ENCODE assay signal across 8 cellular contexts in the genomic region with DNA sequence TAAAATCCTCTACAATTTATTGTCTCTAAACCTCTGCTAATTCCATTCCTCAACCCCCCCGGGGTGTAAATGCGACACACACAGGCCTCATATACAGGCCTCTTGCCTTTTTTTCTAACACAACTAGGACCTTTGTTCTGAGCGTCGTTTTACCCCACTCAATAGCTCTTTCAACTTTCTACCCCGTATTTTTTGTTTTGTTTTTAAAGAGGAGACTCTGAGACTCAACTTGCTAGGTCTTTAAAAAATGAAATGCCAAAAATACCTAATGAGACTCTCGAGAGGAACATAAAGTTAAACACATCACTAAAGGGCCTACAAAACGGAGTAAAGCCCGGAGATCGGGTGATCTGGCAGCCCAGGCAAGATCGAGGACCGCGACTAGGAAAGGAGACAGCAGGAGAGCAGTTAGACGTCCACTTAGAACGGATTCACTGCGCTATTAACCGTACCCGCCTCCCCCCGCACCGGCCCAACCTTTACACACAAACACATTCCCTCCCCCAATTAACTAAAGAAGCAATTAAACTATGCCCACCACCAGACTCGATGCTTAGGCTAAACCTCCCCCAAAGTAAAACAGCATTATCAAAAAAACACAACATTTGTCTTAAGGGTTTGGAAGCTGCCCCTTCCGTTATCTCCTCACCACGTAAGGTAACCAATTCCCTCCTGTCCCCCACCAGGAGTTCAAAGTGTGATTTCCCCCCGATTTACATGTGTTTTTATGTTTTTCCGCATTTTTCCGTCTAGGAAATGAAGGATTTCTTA. TPM values are rescaled to one million over a fixed set of nuclear protein-coding genes. Genes with fewer than 3 reads are reported as not detected.
DNase-seq lines count a peak whose midpoint lies in the region; ATAC-seq and TF ChIP-seq lines count a peak whose summit lies in the region.

No MANE protein-coding gene starts in this region.

- TF ChIP-seq CTCF in esophagus squamous epithelium (IDR thresholded peaks at IDR 0.05) (no peak), osteocyte (IDR thresholded peaks at IDR 0.05) (no peak), GM10266 (IDR thresholded peaks at IDR 0.05; ENCODE audit: control insufficient read depth, insufficient read depth, low read depth, missing control alignments) (no peak)

- H3K9ac ChIP-seq in HUES6 (ENCODE audit: low read length) = peak overlapping the region; percentile 73

- no peaks in the 10 kb centered on the region for H3K9me3 Mint-ChIP-seq in osteocyte (ENCODE audit: unreplicated experiment)

- no peak for ATAC-seq in GM19455 (IDR thresholded peaks at IDR 0.05; ENCODE audit: unreplicated experiment)

- H3K27ac ChIP-seq in HUES6 (ENCODE audit: low read depth, low read length) (peak overlapping the region; percentile 63; the same call in 1 of the 2 replicates), esophagus squamous epithelium (peak overlapping the region; percentile 96 to 100 (median 98))

- intact Hi-C loops in esophagus squamous epithelium (cut with DNase I) = no loop called here

- H3K4me3 Mint-ChIP-seq in osteocyte (ENCODE audit: unreplicated experiment) = peak overlapping the region; percentile 99

- no peaks in the 10 kb centered on the region for H3K9me3 ChIP-seq in HUES6 (ENCODE audit: control insufficient read depth, insufficient read depth, low read depth, low read length)
- no peaks in the 10 kb centered on the region for H3K9me3 ChIP-seq in esophagus squamous epithelium

- peaks cover 12% of the 10 kb centered on the region for H3K36me3 ChIP-seq in HUES6 (ENCODE audit: control insufficient read depth, insufficient read depth, low read length)
- peaks cover 0 to 18% (median 0%) of the 10 kb centered on the region in 3 donors for H3K36me3 ChIP-seq in esophagus squamous epithelium

- TF ChIP-seq POLR2A in esophagus squamous epithelium (IDR thresholded peaks at IDR 0.05) = no peak

- peak overlapping the region; percentile 99 for H3K27ac Mint-ChIP-seq in osteocyte (ENCODE audit: unreplicated experiment)

- H3K27me3 Mint-ChIP-seq in osteocyte (ENCODE audit: unreplicated experiment) = no peaks in the 10 kb centered on the region

- H3K36me3 Mint-ChIP-seq in osteocyte (ENCODE audit: unreplicated experiment) = peaks cover 10% of the 10 kb centered on the region

- DNase-seq in AG08396 (ENCODE audit: low spot score) (peak; percentile 19), esophagus squamous epithelium (lab: John Stamatoyannopoulos, UW) (no peak), osteocyte (ENCODE audit: extremely low spot score, unreplicated experiment) (peak; percentile 62), GM10266 (ENCODE audit: extremely low spot score) (no peak), mucosa of gallbladder (ENCODE audit: low spot score) (no peak)
- peak; percentile 20 for DNase-seq in activated CD8-positive, alpha-beta memory T cell treated with anti-CD3 and anti-CD28 coated beads, Interleukin-2, amount 50 U/mL, for 4 hours

- H3K4me1 ChIP-seq in HUES6 (ENCODE audit: control insufficient read depth, insufficient read depth, low read length) (peaks cover 5% of the 10 kb centered on the region; the same call in 1 of the 2 replicates), esophagus squamous epithelium (peaks cover 11 to 51% (median 14%) of the 10 kb centered on the region in 3 donors)

- H3K27me3 ChIP-seq in HUES6 (ENCODE audit: control insufficient read depth, insufficient read depth, low read length) (no peaks in the 10 kb centered on the region), esophagus squamous epithelium (no peaks in the 10 kb centered on the region)

- H3K4me1 Mint-ChIP-seq in osteocyte (ENCODE audit: unreplicated experiment) = peaks cover 54% of the 10 kb centered on the region

- peak overlapping the region; percentile 96 for H3K4me3 ChIP-seq in HUES6 (ENCODE audit: low read depth, low read length)
- peak overlapping the region; percentile 78 to 98 (median 79) for H3K4me3 ChIP-seq in esophagus squamous epithelium

- WGBS in esophagus squamous epithelium, 2 donors = 3 to 4% methylated on average over 25 of the region's 25 CpGs

RNA-seq across cellular contexts. Expression of a gene that starts 1.6 kb away (rescaled TPM):
- total RNA-seq in esophagus squamous epithelium = 100 to 1,000 TPM in 2 of 4 donors, 10 to 100 TPM in 2; 84.8 to 174 (median 125) TPM
- total RNA-seq in osteocyte = 261 and 272 TPM in 2 replicates
- 204 TPM for total RNA-seq in mucosa of gallbladder

RNA-seq across cellular contexts. Expression of a gene that starts 2.1 kb away (rescaled TPM):
- total RNA-seq in esophagus squamous epithelium (1 to 10 TPM in 3 of 4 donors, under 1 TPM in 1; 0.79 to 2.7 (median 1.3) TPM), osteocyte (3.7 and 4.8 TPM in 2 replicates), mucosa of gallbladder (2.3 TPM)

Comparison
In these comparisons a context has a peak if more than half of its experiments do, and no peak if none do; other contexts are left out.
1. DNase-seq: peak in AG08396 (single experiment), activated CD8-positive, alpha-beta memory T cell treated with anti-CD3 and anti-CD28 coated beads, Interleukin-2, amount 50 U/mL, for 4 hours (single experiment) and osteocyte (single experiment); none in esophagus squamous epithelium (single experiment), GM10266 (single experiment) and mucosa of gallbladder (single experiment).